ENCODE assay signal across 8 cellular contexts in the genomic region with DNA sequence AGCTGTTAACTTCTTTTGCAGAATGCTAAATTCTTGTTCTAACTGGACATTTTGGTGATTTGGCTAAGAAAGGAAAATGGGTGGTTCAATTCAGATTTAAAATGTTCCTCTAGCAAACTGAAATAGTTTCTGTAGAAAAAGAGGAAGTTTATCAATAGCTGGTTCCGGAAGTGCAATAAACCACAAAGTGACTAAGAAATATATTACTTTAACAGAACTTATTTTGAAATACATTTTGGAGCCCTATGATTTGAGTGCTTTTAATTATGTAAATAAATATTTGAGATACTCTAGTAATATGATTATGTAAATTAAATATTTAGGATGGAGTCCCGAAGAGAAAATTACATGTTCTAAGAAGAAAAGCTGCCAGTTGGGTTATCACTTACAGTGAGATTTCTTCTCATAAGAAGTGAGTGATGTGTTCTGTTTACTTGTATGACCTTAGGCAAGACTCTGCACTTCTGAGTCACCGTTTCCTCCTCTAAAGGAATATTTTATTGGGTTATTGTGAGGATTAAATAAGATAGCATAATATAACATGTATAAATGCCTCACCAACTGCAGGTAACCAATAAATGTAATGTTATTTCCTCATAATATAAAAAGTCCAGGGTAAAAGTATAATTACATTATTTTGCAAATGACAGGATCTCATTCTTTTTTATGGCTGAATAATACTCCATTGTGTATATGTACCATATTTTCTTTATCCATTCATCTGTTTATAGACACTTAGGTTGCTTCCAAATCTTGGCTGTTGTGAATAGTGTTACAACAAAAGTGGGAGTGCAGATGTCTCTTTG. TPM values are rescaled to one million over a fixed set of nuclear protein-coding genes. Genes with fewer than 3 reads are reported as not detected.
DNase-seq lines count a peak whose midpoint lies in the region; ATAC-seq and TF ChIP-seq lines count a peak whose summit lies in the region.

A gene with protein sequence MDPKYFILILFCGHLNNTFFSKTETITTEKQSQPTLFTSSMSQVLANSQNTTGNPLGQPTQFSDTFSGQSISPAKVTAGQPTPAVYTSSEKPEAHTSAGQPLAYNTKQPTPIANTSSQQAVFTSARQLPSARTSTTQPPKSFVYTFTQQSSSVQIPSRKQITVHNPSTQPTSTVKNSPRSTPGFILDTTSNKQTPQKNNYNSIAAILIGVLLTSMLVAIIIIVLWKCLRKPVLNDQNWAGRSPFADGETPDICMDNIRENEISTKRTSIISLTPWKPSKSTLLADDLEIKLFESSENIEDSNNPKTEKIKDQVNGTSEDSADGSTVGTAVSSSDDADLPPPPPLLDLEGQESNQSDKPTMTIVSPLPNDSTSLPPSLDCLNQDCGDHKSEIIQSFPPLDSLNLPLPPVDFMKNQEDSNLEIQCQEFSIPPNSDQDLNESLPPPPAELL (minus strand): TSS at position 73 of the 806 bp plus-strand sequence. CDS start 8,445 bp downstream, outside the sequence.

- DNase-seq in AG20443 (ENCODE audit: low spot score) (peak; percentile 9), H4 (ENCODE audit: low spot score) (peak; percentile 55), SJSA1 (ENCODE audit: low read depth in 1 of 2, low spot score in 2 of 2) (peak in 1 of 2 experiments; percentile 42), fibroblast of mammary gland (ENCODE audit: low read depth) (peak; percentile 77), substantia nigra (lab: John Stamatoyannopoulos, UW) (no peak), GOT3 (lab: John Stamatoyannopoulos, UW) (no peak), SK-N-DZ (ENCODE audit: low spot score) (no peak)

- H3K27me3 ChIP-seq in SJSA1 (replicated peaks): no peaks in the 10 kb centered on the region

- ATAC-seq in GM21825 (IDR thresholded peaks at IDR 0.05; ENCODE audit: unreplicated experiment): no peak

- H3K9me3 ChIP-seq in SJSA1 (replicated peaks): no peaks in the 10 kb centered on the region

- peaks cover 3% of the 10 kb centered on the region; the same call in 1 of the 2 replicates for H3K36me3 ChIP-seq in SJSA1

- H3K4me3 ChIP-seq in SJSA1: no peak within 1 kb of the TSS; the same call in 1 of the 2 replicates
- peak within 1 kb of the TSS; percentile 12 for H3K4me3 ChIP-seq in fibroblast of mammary gland (ENCODE audit: control insufficient read depth, low read depth, low read length)

- H3K27ac ChIP-seq in SJSA1: peak within 1 kb of the TSS; percentile 55
- peak within 1 kb of the TSS; percentile 11 for H3K27ac ChIP-seq in substantia nigra (ENCODE audit: low read depth, low read length, poor library complexity, severe bottlenecking)

- no peak for TF ChIP-seq CTCF in fibroblast of mammary gland (conservative IDR thresholded peaks at IDR 0.05; ENCODE audit: control insufficient read depth, insufficient read depth, low read depth, low read length)

- H3K4me1 ChIP-seq in SJSA1 (replicated peaks): peaks cover 28% of the 10 kb centered on the region

RNA-seq across cellular contexts. Expression of the gene that starts here (rescaled TPM):
- total RNA-seq in H4 (2014; rRNA removed; shearing (Covaris generic)): 0.23 and 0.39 TPM in 2 replicates
- total RNA-seq in SJSA1 (2014; rRNA removed; shearing (Covaris generic)): 0.47 and 1.2 TPM in 2 replicates
- polyA plus RNA-seq in SK-N-DZ (2014; cell fraction: cytosol; rRNA removed): not detected in 2 replicates
- not detected in 2 replicates for polyA plus RNA-seq in SK-N-DZ (2014; cell fraction: nucleus; rRNA removed)

Comparison
In these comparisons a context has a peak if more than half of its experiments do, and no peak if none do; other contexts are left out.
1. Peak in DNase-seq in H4; RNA of the gene not detected or under 1 TPM.
2. DNase-seq: peak in AG20443 (single experiment) and fibroblast of mammary gland (single experiment); none in substantia nigra (0 of 49), GOT3 (single experiment) and SK-N-DZ (single experiment).